In genomic region chr2:137050949-137051348, GRCh38 we compare ENCODE assay signal across 14 cellular contexts.
DNase-seq lines count a peak whose midpoint lies in the region; ATAC-seq, FAIRE-seq and TF ChIP-seq lines count a peak whose summit lies in the region.
"Had no signal": no experiment of that assay in that cellular context is flagged by ENCODE, and none has a peak within 500 bp of the region (broad histone marks: within the 10 kb centered on the region; RNA-seq: fewer than 3 reads in every experiment).

No MANE protein-coding gene starts in this region.

- no peaks in the 10 kb centered on the region for H3K27me3 Mint-ChIP-seq in Caco-2 (ENCODE audit: insufficient read depth, unreplicated experiment)
- H3K27me3 Mint-ChIP-seq: activated T-cell treated with anti-CD3 and anti-CD28 coated beads, Interleukin-2, amount 50 U/mL, for 24 hours had no signal

- intact Hi-C loops in Caco-2 (cut with micrococcal nuclease; ENCODE audit: unreplicated experiment) = loop anchor here (1.0 to 10.0 kb wide), 3 partner anchors 119 to 628 kb away; no protein-coding TSS in a partner anchor

- no peaks in the 10 kb centered on the region for H3K9me3 Mint-ChIP-seq in Caco-2 (ENCODE audit: unreplicated experiment)
- H3K9me3 Mint-ChIP-seq: activated T-cell treated with anti-CD3 and anti-CD28 coated beads, Interleukin-2, amount 50 U/mL, for 24 hours had no signal

- H2AFZ ChIP-seq in keratinocyte (ENCODE audit: control insufficient read depth, low read length) = no peak overlapping the region

- H3K4me3 ChIP-seq in Caco-2 (ENCODE audit: low read depth, low read length) (no peak overlapping the region), RWPE2 (ENCODE audit: severe bottlenecking) (no peak overlapping the region), keratinocyte (ENCODE audit: control insufficient read depth in 2 of 3, extremely low read depth in 1 of 3, insufficient read depth in 2 of 3, low read depth in 1 of 3, low read length in 3 of 3) (no peak overlapping the region)

- no peak overlapping the region for H3K9ac ChIP-seq in keratinocyte (ENCODE audit: control insufficient read depth, extremely low read depth, insufficient read depth, low read length)

- H3K4me1 ChIP-seq in Caco-2 = peaks cover 14% of the 10 kb centered on the region
- H3K4me1 ChIP-seq in RWPE2 (ENCODE audit: insufficient read depth, poor library complexity, severe bottlenecking) = no peaks in the 10 kb centered on the region
- H3K4me1 ChIP-seq in keratinocyte (ENCODE audit: control insufficient read depth, extremely low read depth, insufficient read depth, low read length) = no peaks in the 10 kb centered on the region

- no TSS peak for BruUV-seq in Caco-2 (replicated peaks; lab: Mats Ljungman, UMichigan)

- H3K36me3 ChIP-seq in Caco-2 (ENCODE audit: control insufficient read depth, insufficient read depth, low read length) = no peaks in the 10 kb centered on the region
- no peaks in the 10 kb centered on the region for H3K36me3 ChIP-seq in RWPE2 (ENCODE audit: low read depth)
- no peaks in the 10 kb centered on the region for H3K36me3 ChIP-seq in keratinocyte (ENCODE audit: control insufficient read depth in 2 of 2, extremely low read depth in 1 of 2, insufficient read depth in 2 of 2, low read length in 2 of 2)

- no peak for FAIRE-seq in keratinocyte (lab: Jason Lieb, UNC)
- FAIRE-seq: astrocyte had no signal

- TF ChIP-seq CTCF in Caco-2 (IDR thresholded peaks at IDR 0.05; ENCODE audit: insufficient read depth in 1 of 2, low read depth in 1 of 2, low read length in 1 of 2, severe bottlenecking in 1 of 2, unreplicated experiment in 1 of 2) (peak; percentile 48 to 51), RWPE2 (IDR thresholded peaks at IDR 0.05; ENCODE audit: poor library complexity, severe bottlenecking) (peak; percentile 26), keratinocyte (optimal IDR thresholded peaks at IDR 0.05 in 1 of 3, IDR thresholded peaks at IDR 0.05 in 1 of 3, conservative IDR thresholded peaks at IDR 0.05 in 1 of 3; ENCODE audit: extremely low read depth in 1 of 3, insufficient read depth in 2 of 3, low read length in 3 of 3) (peak in 2 of 3 experiments; percentile 17 to 35)

- H3K4me1 Mint-ChIP-seq in Caco-2 (ENCODE audit: low read depth, unreplicated experiment) = peaks cover 12% of the 10 kb centered on the region

- H3K9me3 ChIP-seq in Caco-2 (no peaks in the 10 kb centered on the region), RWPE2 (ENCODE audit: severe bottlenecking) (no peaks in the 10 kb centered on the region), keratinocyte (ENCODE audit: control insufficient read depth, low read depth, low read length) (no peaks in the 10 kb centered on the region)

- H3K27ac Mint-ChIP-seq in Caco-2 (ENCODE audit: unreplicated experiment) = no peak overlapping the region
- H3K27ac Mint-ChIP-seq: activated T-cell treated with anti-CD3 and anti-CD28 coated beads, Interleukin-2, amount 50 U/mL, for 24 hours had no signal

- CTCF ChIA-PET in Caco-2 (lab: Charles Lee) = interaction anchor here (1.2 kb wide), 1 partner anchor 118 kb away, joined by 8 read pairs; no protein-coding TSS in a partner anchor

- POLR2A ChIA-PET in Caco-2 (lab: Charles Lee) = no interaction called here

- dilution Hi-C loops in keratinocyte (cut with MboI; ENCODE audit: extremely low pct_ligation_motif_present, low sequenced_read_pairs) = no loop called here

- no peaks in the 10 kb centered on the region for H3K79me2 ChIP-seq in keratinocyte (ENCODE audit: control insufficient read depth, insufficient read depth, low read length)

- H3K36me3 Mint-ChIP-seq in Caco-2 (ENCODE audit: insufficient read depth, unreplicated experiment) = no peaks in the 10 kb centered on the region

- H4K20me1 ChIP-seq in keratinocyte (ENCODE audit: control insufficient read depth, extremely low read depth, insufficient read depth, low read length) = no peaks in the 10 kb centered on the region

- no peaks in the 10 kb centered on the region for H3K27me3 ChIP-seq in Caco-2 (replicated peaks; ENCODE audit: control insufficient read depth, insufficient read depth, low read length)
- H3K27me3 ChIP-seq in RWPE2 (ENCODE audit: insufficient read depth, poor library complexity, severe bottlenecking) = no peaks in the 10 kb centered on the region
- no peaks in the 10 kb centered on the region for H3K27me3 ChIP-seq in keratinocyte (ENCODE audit: control insufficient read depth, extremely low read depth, insufficient read depth, low read length)

- no peak overlapping the region for H3K4me2 ChIP-seq in keratinocyte (ENCODE audit: control insufficient read depth, extremely low read depth, insufficient read depth, low read depth, low read length)

- H3K27ac ChIP-seq in RWPE2 (ENCODE audit: poor library complexity, severe bottlenecking) (no peak overlapping the region), keratinocyte (ENCODE audit: control insufficient read depth, insufficient read depth, low read length) (no peak overlapping the region)
- H3K27ac ChIP-seq: epithelial cell of prostate had no signal

- ATAC-seq in HG03378 (IDR thresholded peaks at IDR 0.05; ENCODE audit: unreplicated experiment) = peak; percentile 49
- peak; percentile 40; the same call in 1 of the 3 replicates for ATAC-seq in RWPE2 (ENCODE audit: low read depth)
- ATAC-seq in HG02852 (IDR thresholded peaks at IDR 0.05; ENCODE audit: unreplicated experiment) = no peak

- H3K4me3 Mint-ChIP-seq in Caco-2 (ENCODE audit: unreplicated experiment) = no peak overlapping the region
- H3K4me3 Mint-ChIP-seq: activated T-cell treated with anti-CD3 and anti-CD28 coated beads, Interleukin-2, amount 50 U/mL, for 24 hours had no signal

- H3K9me1 ChIP-seq in keratinocyte (ENCODE audit: control insufficient read depth, extremely low read depth, insufficient read depth, low read length) = no peaks in the 10 kb centered on the region

- peak in 1 of 2 experiments; percentile 9 for DNase-seq in Caco-2
- DNase-seq in RWPE2 (ENCODE audit: low spot score) = no peak
- no peak for DNase-seq in keratinocyte (ENCODE audit: low read depth, low spot score)
- DNase-seq in SW 1271 (lab: John Stamatoyannopoulos, UW) = no peak
- DNase-seq in DMS79 treated with DMSO at 0.1 percent for 48 hours (lab: John Stamatoyannopoulos, UW) = no peak
- DNase-seq in putamen (ENCODE audit: low spot score) = no peak
- DNase-seq: activated T-cell treated with anti-CD3 and anti-CD28 coated beads, Interleukin-2, amount 50 U/mL, for 24 hours; C1 segment of cervical spinal cord; HCEC 1CT; OCI-M1 had no signal
